Comparison of ENCODE assay signal across 12 cellular contexts in the genomic region with DNA sequence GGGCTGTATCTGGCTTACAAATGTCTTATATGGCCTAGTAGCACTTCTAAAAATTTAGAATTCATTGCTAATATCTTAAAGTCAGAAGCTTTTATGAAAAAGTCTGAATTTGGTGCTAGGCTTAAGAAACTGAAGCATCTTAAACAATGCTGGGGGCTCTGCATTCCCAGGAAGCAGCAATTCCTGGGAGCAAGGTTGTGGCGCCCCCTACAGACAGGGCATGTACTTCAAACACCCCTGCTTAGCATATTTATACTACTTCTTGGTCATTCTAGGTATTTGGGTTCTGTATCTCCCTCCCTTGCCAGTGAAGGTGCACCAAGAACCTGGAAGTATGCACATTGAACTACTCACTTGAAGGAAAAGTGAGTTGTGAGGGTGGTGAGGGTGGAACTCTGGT.
A peak's percentile ranks its signal among the peaks of the same experiment; 100 is the strongest.
DNase-seq lines count a peak whose midpoint lies in the region; ATAC-seq and TF ChIP-seq lines count a peak whose summit lies in the region.
"Had no signal": no experiment of that assay in that cellular context is flagged by ENCODE, and none has a peak within 500 bp of the region (broad histone marks: within the 10 kb centered on the region; RNA-seq: fewer than 3 reads in every experiment).

No MANE protein-coding gene starts in this region.

- H3K27ac Mint-ChIP-seq in GM23338, result no peak overlapping the region

- peaks cover 4% of the 10 kb centered on the region for H3K27me3 ChIP-seq in DND-41 (ENCODE audit: insufficient read depth, low read length, poor library complexity)
- H3K27me3 ChIP-seq in GM23338 (ENCODE audit: insufficient read depth), result no peaks in the 10 kb centered on the region
- peaks cover 7% of the 10 kb centered on the region for H3K27me3 ChIP-seq in RWPE2 (ENCODE audit: insufficient read depth, poor library complexity, severe bottlenecking)

- H3K36me3 ChIP-seq in DND-41 (ENCODE audit: insufficient read depth, low read length), result no peaks in the 10 kb centered on the region
- H3K36me3 ChIP-seq in GM23338 (ENCODE audit: insufficient read depth), result no peaks in the 10 kb centered on the region
- H3K36me3 ChIP-seq in RWPE2 (ENCODE audit: low read depth), result no peaks in the 10 kb centered on the region
- H3K36me3 ChIP-seq: lower lobe of right lung had no signal

- no peak for TF ChIP-seq POLR2A in GM18505 (IDR thresholded peaks at IDR 0.05; ENCODE audit: borderline replicate concordance, extremely low read depth, insufficient read depth, insufficient read length)

- peak; percentile 41 for TF ChIP-seq CTCF in DND-41 (IDR thresholded peaks at IDR 0.05; ENCODE audit: borderline replicate concordance, extremely low read depth, low read length, poor library complexity, severe bottlenecking)
- peak; percentile 85 to 87 for TF ChIP-seq CTCF in GM23338 (conservative IDR thresholded peaks at IDR 0.05; ENCODE audit: low read depth in 2 of 2)
- TF ChIP-seq CTCF in RWPE2 (IDR thresholded peaks at IDR 0.05; ENCODE audit: poor library complexity, severe bottlenecking), result peak; percentile 33

- H3K27ac ChIP-seq in DND-41 (ENCODE audit: low read length), result no peak overlapping the region
- H3K27ac ChIP-seq in GM23338 (ENCODE audit: low read depth), result no peak overlapping the region
- no peak overlapping the region for H3K27ac ChIP-seq in RWPE2 (ENCODE audit: poor library complexity, severe bottlenecking)
- H3K27ac ChIP-seq: lower lobe of right lung had no signal

- H3K27me3 Mint-ChIP-seq in GM23338 (ENCODE audit: insufficient read depth, low read depth, poor library complexity), result no peaks in the 10 kb centered on the region

- no peaks in the 10 kb centered on the region for H3K79me2 ChIP-seq in DND-41 (ENCODE audit: insufficient read depth, low read length)
- H3K79me2 ChIP-seq in GM23338 (replicated peaks; ENCODE audit: insufficient read depth), result no peaks in the 10 kb centered on the region

- no peak overlapping the region for H3K9ac ChIP-seq in DND-41 (ENCODE audit: low read depth, low read length)

- H2AFZ ChIP-seq in DND-41 (ENCODE audit: low read depth, low read length) (no peak overlapping the region), GM23338 (no peak overlapping the region)

- H3F3A ChIP-seq in GM23338 (replicated peaks; ENCODE audit: low read depth), result no peaks in the 10 kb centered on the region

- H3K4me1 Mint-ChIP-seq in GM23338, result peaks cover 25% of the 10 kb centered on the region; the same call in 2 of the 3 replicates

- no peaks in the 10 kb centered on the region for H4K20me1 ChIP-seq in DND-41 (ENCODE audit: insufficient read depth, low read length)
- H4K20me1 ChIP-seq in GM23338 (replicated peaks; ENCODE audit: insufficient read depth), result no peaks in the 10 kb centered on the region

- no peaks in the 10 kb centered on the region for H3K9me3 Mint-ChIP-seq in GM23338

- ATAC-seq in DND-41 (ENCODE audit: insufficient read depth, low read depth) (no peak), GM23338 (peak; percentile 34; the same call in 2 of the 3 replicates), RWPE2 (ENCODE audit: low read depth) (no peak), GM18505 (IDR thresholded peaks at IDR 0.05; ENCODE audit: unreplicated experiment) (no peak)
- ATAC-seq: lower lobe of right lung had no signal

- no peak overlapping the region for H3K4me3 ChIP-seq in DND-41 (ENCODE audit: low read depth in 1 of 2, low read length in 2 of 2)
- no peak overlapping the region for H3K4me3 ChIP-seq in GM23338
- no peak overlapping the region for H3K4me3 ChIP-seq in RWPE2 (ENCODE audit: severe bottlenecking)
- H3K4me3 ChIP-seq: lower lobe of right lung had no signal

- H3K36me3 Mint-ChIP-seq in GM23338 (ENCODE audit: low read depth), result no peaks in the 10 kb centered on the region

- no peaks in the 10 kb centered on the region for H3K9me3 ChIP-seq in DND-41 (ENCODE audit: insufficient read depth, low read length, severe bottlenecking)
- no peaks in the 10 kb centered on the region for H3K9me3 ChIP-seq in RWPE2 (ENCODE audit: severe bottlenecking)
- H3K9me3 ChIP-seq: lower lobe of right lung had no signal

- H3K9me2 ChIP-seq in GM23338 (ENCODE audit: insufficient read depth), result no peaks in the 10 kb centered on the region

- H3K4me1 ChIP-seq in DND-41 (ENCODE audit: insufficient read depth, low read length) (no peaks in the 10 kb centered on the region), GM23338 (ENCODE audit: insufficient read depth) (peaks cover 22% of the 10 kb centered on the region), RWPE2 (ENCODE audit: insufficient read depth, poor library complexity, severe bottlenecking) (no peaks in the 10 kb centered on the region)
- H3K4me1 ChIP-seq: lower lobe of right lung had no signal

- no peak overlapping the region for H3K4me3 Mint-ChIP-seq in GM23338

- DNase-seq in DND-41 (peak; percentile 3), GM23338 (ENCODE audit: low spot score) (peak; percentile 67), RWPE2 (ENCODE audit: low spot score) (no peak), iPS-NIHi7 (ENCODE audit: extremely low spot score) (peak; percentile 53), GM03348 (ENCODE audit: low spot score) (no peak), islet precursor cell (no peak)
- DNase-seq: DMS79; lower lobe of right lung; posterior cingulate gyrus; stimulated activated CD4-positive, alpha-beta T cell treated with anti-CD3 and anti-CD28 coated beads, Interleukin-4, amount 100 ng/mL, for 4 hours; T-helper 9 cell had no signal

- H3K4me2 ChIP-seq in DND-41 (ENCODE audit: insufficient read depth, low read length) (no peak overlapping the region), GM23338 (no peak overlapping the region)

TF ChIP-seq in GM23338, 12 proteins besides CTCF, POLR2A, EP300 and RAD21 (continues in another document):
- TF ChIP-seq REST (IDR thresholded peaks at IDR 0.05; ENCODE audit: unreplicated experiment) (no peak), EZH2 (IDR thresholded peaks at IDR 0.05; ENCODE audit: low read depth, unreplicated experiment) (no peak)

Comparison
In these comparisons a context has a peak if more than half of its experiments do, and no peak if none do; other contexts are left out.
1. DNase-seq: peak in DND-41 (single experiment), GM23338 (single experiment) and iPS-NIHi7 (single experiment); none in RWPE2 (single experiment), GM03348 (single experiment) and islet precursor cell (single experiment).
2. CTCF ChIP-seq: peak in every context shown above with its lines; median percentile 86 in GM23338; 41 in DND-41; 33 in RWPE2.